In the genomic region with DNA sequence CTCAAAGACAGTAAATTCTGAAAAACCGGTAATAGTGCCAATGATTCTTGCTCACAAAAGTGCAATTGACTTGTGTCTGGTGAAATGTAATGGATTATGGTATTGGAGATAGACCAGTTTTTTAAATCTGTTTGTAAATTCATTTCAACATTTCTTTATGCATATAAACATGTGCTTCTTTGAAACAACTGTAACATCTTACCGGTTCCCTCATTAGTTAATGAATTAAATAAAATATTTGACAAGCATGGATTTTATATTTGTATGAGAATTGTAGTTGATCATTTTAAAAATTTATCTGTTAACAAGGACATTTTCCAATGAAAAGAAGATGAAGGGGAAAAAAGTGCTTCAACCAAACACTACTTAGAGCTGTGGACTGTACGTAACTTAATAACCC, we compare ENCODE assay signal across 8 cellular contexts. TPM values are rescaled to one million over a fixed set of nuclear protein-coding genes. Genes with fewer than 3 reads are reported as not detected.
"Had no signal": no experiment of that assay in that cellular context is flagged by ENCODE, and none has a peak within 500 bp of the region (broad histone marks: within the 10 kb centered on the region; RNA-seq: fewer than 3 reads in every experiment).

No MANE protein-coding gene starts in this region.

- H3K27me3 Mint-ChIP-seq: IgD-negative memory B cell had no signal

- H3K4me3 Mint-ChIP-seq: IgD-negative memory B cell had no signal

- H3K27ac Mint-ChIP-seq: IgD-negative memory B cell had no signal

- H3K27ac ChIP-seq: HL-60, KMS-11 had no signal

- H3K9me3 Mint-ChIP-seq: IgD-negative memory B cell had no signal

- H3K4me3 ChIP-seq: K562 had no signal

- ATAC-seq: HepG2, K562 had no signal

RNA-seq across cellular contexts. Expression of a gene that starts 21.0 kb away (rescaled TPM):
- total RNA-seq: HepG2, HT-29, HT1080, IMR-90 had no signal
